13 cellular contexts compared by ENCODE assay signal in the genomic region with DNA sequence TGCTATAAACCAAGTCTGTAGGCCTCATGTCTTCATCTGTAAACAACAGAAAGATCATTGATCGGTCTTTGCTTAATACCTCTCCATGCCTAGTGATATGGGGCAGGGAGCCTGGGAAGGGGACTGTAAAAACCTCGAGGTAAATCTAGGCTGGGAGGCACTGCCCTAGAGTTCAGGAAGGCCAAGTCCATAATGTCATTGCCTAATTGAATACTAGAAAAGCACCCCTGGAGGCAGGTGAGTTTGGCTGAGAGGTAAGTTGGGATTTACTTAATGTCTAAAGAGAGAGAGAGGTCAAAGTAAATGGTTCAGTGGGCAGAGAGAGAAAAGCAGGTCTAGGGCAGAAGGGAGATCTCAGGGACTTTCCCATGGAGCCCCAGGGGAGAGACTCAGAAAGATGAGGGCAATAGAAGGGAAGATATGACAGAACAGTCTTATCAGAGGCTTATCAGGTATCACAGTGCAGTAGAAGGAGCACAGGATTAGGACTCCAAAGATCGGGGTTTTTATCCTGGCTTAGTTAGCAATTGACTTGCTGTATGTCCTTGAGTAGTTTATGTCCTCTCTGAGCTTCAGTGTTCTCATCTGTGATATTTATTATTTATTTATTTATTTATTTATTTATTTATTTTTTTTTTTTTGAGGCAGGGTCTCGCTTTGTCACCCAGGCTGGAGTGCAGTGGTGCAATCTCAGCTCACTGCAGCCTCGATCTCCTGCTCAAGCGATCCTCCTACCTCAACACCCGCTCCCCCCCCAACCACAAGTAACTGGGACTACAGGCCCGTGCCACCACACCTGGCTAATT.
DNase-seq lines count a peak whose midpoint lies in the region; ATAC-seq and TF ChIP-seq lines count a peak whose summit lies in the region.
"Had no signal": no experiment of that assay in that cellular context is flagged by ENCODE, and none has a peak within 500 bp of the region (broad histone marks: within the 10 kb centered on the region; RNA-seq: fewer than 3 reads in every experiment).

No MANE protein-coding gene starts in this region.

- H3K27me3 ChIP-seq in heart right ventricle (peaks cover 0 to 9% (median 0%) of the 10 kb centered on the region in 7 donors), left ventricle myocardium inferior (ENCODE audit: low read depth) (no peaks in the 10 kb centered on the region)

- DNase-seq in GM10266 (ENCODE audit: extremely low spot score) (peak; percentile 30), NCI-H2029 treated with DMSO at 0.1 percent for 48 hours (lab: John Stamatoyannopoulos, UW) (no peak), heart right ventricle (no peak), left ventricle myocardium inferior (no peak), superior temporal gyrus (ENCODE audit: extremely low spot score) (no peak)
- DNase-seq: activated T-cell treated with anti-CD3 and anti-CD28 coated beads, Interleukin-2, amount 50 U/mL, for 1 hour; EL; stimulated activated CD4-positive, alpha-beta T cell treated with anti-CD3 and anti-CD28 coated beads, Interleukin-15, amount 100 ng/mL, for 24 hours; T-helper 2 cell had no signal

- TF ChIP-seq CTCF in GM10266 (IDR thresholded peaks at IDR 0.05; ENCODE audit: control insufficient read depth, insufficient read depth, low read depth, missing control alignments) (no peak), heart right ventricle (IDR thresholded peaks at IDR 0.05) (no peak), left ventricle myocardium inferior (IDR thresholded peaks at IDR 0.05; ENCODE audit: borderline replicate concordance) (no peak)

- 91 to 92% methylated on average over 8 of the region's 8 CpGs for WGBS in heart right ventricle, 2 donors

- H3K27ac ChIP-seq in heart right ventricle (no peak overlapping the region), left ventricle myocardium inferior (replicated peaks) (no peak overlapping the region)

- H3K36me3 ChIP-seq in heart right ventricle (no peaks in the 10 kb centered on the region), left ventricle myocardium inferior (no peaks in the 10 kb centered on the region)

- H3K4me1 ChIP-seq in heart right ventricle (no peaks in the 10 kb centered on the region), left ventricle myocardium inferior (no peaks in the 10 kb centered on the region)

- H3K4me3 ChIP-seq in heart right ventricle (no peak overlapping the region), left ventricle myocardium inferior (no peak overlapping the region)

- intact Hi-C loops in heart right ventricle (cut with DNase I) = no loop called here
- intact Hi-C loops in left ventricle myocardium inferior (cut with micrococcal nuclease) = no loop called here

- ATAC-seq in GM19324 (IDR thresholded peaks at IDR 0.05; ENCODE audit: low FRiP score, unreplicated experiment) = peak; percentile 76
- ATAC-seq in HG02642 (IDR thresholded peaks at IDR 0.05; ENCODE audit: poor library complexity, unreplicated experiment) = peak; percentile 95
- ATAC-seq in HG03432 (IDR thresholded peaks at IDR 0.05; ENCODE audit: unreplicated experiment) = peak; percentile 97
- ATAC-seq in heart right ventricle = no peak
- ATAC-seq: HCT116 had no signal

- no peaks in the 10 kb centered on the region for H3K9me3 ChIP-seq in heart right ventricle
- H3K9me3 ChIP-seq in left ventricle myocardium inferior (replicated peaks) = no peaks in the 10 kb centered on the region

Comparison
In these comparisons a context has a peak if more than half of its experiments do, and no peak if none do; other contexts are left out.
1. ATAC-seq: peak in GM19324 (single experiment), HG02642 (single experiment) and HG03432 (single experiment); none in heart right ventricle (0 of 8).